ENCODE assay signal across 16 cellular contexts in the genomic region with DNA sequence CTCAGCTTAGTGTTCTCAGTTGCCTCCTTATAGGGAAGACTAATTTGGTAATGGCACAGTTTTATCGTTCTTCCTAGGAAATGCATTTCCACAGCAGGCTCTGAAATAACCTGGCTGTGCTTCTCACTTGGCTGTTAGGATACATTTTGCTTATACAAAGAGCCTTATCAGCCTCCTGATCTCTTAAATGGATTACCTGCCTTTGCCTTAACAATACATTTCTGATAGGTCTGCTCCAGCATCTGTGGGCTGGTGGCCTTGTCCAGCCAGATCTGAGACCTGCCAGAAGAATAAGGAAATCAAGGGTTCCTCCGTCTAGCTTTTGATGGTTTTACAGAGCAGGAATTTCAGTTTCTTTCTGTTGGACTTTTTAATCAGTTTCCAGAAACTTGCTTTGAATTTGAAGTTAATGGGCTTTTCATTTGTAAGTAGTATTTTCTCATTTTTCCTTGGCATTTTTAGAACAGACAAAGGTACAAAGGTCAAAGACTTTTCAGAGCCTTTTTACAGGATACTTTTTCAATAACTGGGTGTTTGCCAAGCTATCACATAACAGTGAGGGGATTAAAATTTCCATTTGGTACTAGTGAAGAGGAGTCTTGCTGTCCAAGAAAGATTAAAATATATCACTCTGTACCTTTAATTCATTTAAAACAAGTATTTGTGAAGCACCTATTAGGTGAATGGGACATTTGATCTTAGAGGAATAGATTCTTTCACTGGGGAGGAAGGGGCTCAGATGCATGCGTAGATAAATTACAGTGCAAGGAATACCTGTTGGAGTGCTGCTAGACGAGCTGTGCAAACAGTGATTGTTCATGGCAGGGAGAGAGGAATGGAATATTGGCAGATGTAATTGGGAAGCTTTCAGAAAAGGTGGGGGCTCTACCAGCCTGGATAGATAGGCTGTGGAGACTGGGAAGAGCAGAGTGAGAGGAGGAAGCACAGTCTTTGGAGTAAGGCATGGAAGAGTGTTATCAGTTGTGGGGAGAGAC.
DNase-seq lines count a peak whose midpoint lies in the region; ATAC-seq and TF ChIP-seq lines count a peak whose summit lies in the region.
"Had no signal": no experiment of that assay in that cellular context is flagged by ENCODE, and none has a peak within 500 bp of the region (broad histone marks: within the 10 kb centered on the region; RNA-seq: fewer than 3 reads in every experiment).

No MANE protein-coding gene starts in this region.

- H3K4me1 ChIP-seq in CD4-positive, CD25-positive, alpha-beta regulatory T cell (ENCODE audit: control insufficient read depth, insufficient read depth, low read length, poor library complexity, severe bottlenecking): peaks cover 38% of the 10 kb centered on the region
- H3K4me1 ChIP-seq in esophagus muscularis mucosa (peaks cover 77 to 88% (median 86%) of the 10 kb centered on the region in 4 donors), upper lobe of left lung (peaks cover 35 to 60% (median 56%) of the 10 kb centered on the region in 4 donors)

- TF ChIP-seq POLR2A in esophagus muscularis mucosa (IDR thresholded peaks at IDR 0.05; ENCODE audit: low read depth) (no peak), upper lobe of left lung (IDR thresholded peaks at IDR 0.05) (no peak)

- TF ChIP-seq EP300 in esophagus muscularis mucosa (IDR thresholded peaks at IDR 0.05): no peak
- no peak for TF ChIP-seq EP300 in upper lobe of left lung (IDR thresholded peaks at IDR 0.05)

- H3K27ac ChIP-seq in CD4-positive, CD25-positive, alpha-beta regulatory T cell (ENCODE audit: insufficient read depth, low read length, poor library complexity, severe bottlenecking): no peak overlapping the region
- H3K27ac ChIP-seq in esophagus muscularis mucosa (replicated peaks in 1 of 4) (peak overlapping the region; percentile 18 to 68 (median 54)), upper lobe of left lung (peak overlapping the region in 1 of 4 donors; percentile 3)
- H3K27ac ChIP-seq: epithelial cell of prostate had no signal

- no peak for TF ChIP-seq CTCF in esophagus muscularis mucosa (IDR thresholded peaks at IDR 0.05)
- no peak for TF ChIP-seq CTCF in upper lobe of left lung (IDR thresholded peaks at IDR 0.05)

- no peaks in the 10 kb centered on the region for H3K27me3 ChIP-seq in CD4-positive, CD25-positive, alpha-beta regulatory T cell (ENCODE audit: control insufficient read depth, insufficient read depth, low read length)
- H3K27me3 ChIP-seq in esophagus muscularis mucosa (no peaks in the 10 kb centered on the region), upper lobe of left lung (no peaks in the 10 kb centered on the region)
- H3K27me3 ChIP-seq: left lung had no signal

- H3K36me3 ChIP-seq in CD4-positive, CD25-positive, alpha-beta regulatory T cell (ENCODE audit: control insufficient read depth, insufficient read depth, low read length): no peaks in the 10 kb centered on the region
- H3K36me3 ChIP-seq in esophagus muscularis mucosa (no peaks in the 10 kb centered on the region), upper lobe of left lung (no peaks in the 10 kb centered on the region)
- H3K36me3 ChIP-seq: left lung had no signal

- H3K9me3 Mint-ChIP-seq in CD4-positive, CD25-positive, alpha-beta regulatory T cell: no peaks in the 10 kb centered on the region
- H3K9me3 Mint-ChIP-seq: activated naive CD4-positive, alpha-beta T cell treated with anti-CD3 and anti-CD28 coated beads, Interleukin-2, amount 50 U/mL, for 72 hours had no signal

- peak overlapping the region; percentile 17 to 76 (median 43) for H3K27ac Mint-ChIP-seq in CD4-positive, CD25-positive, alpha-beta regulatory T cell
- H3K27ac Mint-ChIP-seq: activated CD8-positive, alpha-beta memory T cell treated with anti-CD3 and anti-CD28 coated beads, Interleukin-2, amount 10 ng/mL, durations not matched to agents 7 days and 5 days; activated naive CD4-positive, alpha-beta T cell treated with anti-CD3 and anti-CD28 coated beads, Interleukin-2, amount 50 U/mL, for 72 hours had no signal

- no peaks in the 10 kb centered on the region for H3K27me3 Mint-ChIP-seq in CD4-positive, CD25-positive, alpha-beta regulatory T cell
- H3K27me3 Mint-ChIP-seq: activated CD8-positive, alpha-beta memory T cell treated with anti-CD3 and anti-CD28 coated beads, Interleukin-2, amount 10 ng/mL, durations not matched to agents 7 days and 5 days had no signal

- intact Hi-C loops in esophagus muscularis mucosa (cut with DNase I): no loop called here

- peaks cover 47 to 83% (median 75%) of the 10 kb centered on the region in 4 donors for H3K4me1 Mint-ChIP-seq in CD4-positive, CD25-positive, alpha-beta regulatory T cell

- 51% methylated on average over 4 of the region's 4 CpGs for WGBS in esophagus muscularis mucosa
- WGBS in upper lobe of left lung, 2 donors: 57 to 61% methylated on average over 4 of the region's 4 CpGs

- H3K36me3 Mint-ChIP-seq in CD4-positive, CD25-positive, alpha-beta regulatory T cell: peaks cover 3% of the 10 kb centered on the region
- H3K36me3 Mint-ChIP-seq: activated CD8-positive, alpha-beta memory T cell treated with anti-CD3 and anti-CD28 coated beads, Interleukin-2, amount 10 ng/mL, durations not matched to agents 7 days and 5 days; activated naive CD4-positive, alpha-beta T cell treated with anti-CD3 and anti-CD28 coated beads, Interleukin-2, amount 50 U/mL, for 72 hours had no signal

- H3K4me3 Mint-ChIP-seq in CD4-positive, CD25-positive, alpha-beta regulatory T cell: peak overlapping the region in 1 of 4 donors; percentile 39
- H3K4me3 Mint-ChIP-seq: activated CD8-positive, alpha-beta memory T cell treated with anti-CD3 and anti-CD28 coated beads, Interleukin-2, amount 10 ng/mL, durations not matched to agents 7 days and 5 days had no signal

- DNase-seq in CD4-positive, CD25-positive, alpha-beta regulatory T cell: no peak
- DNase-seq in DMS53 treated with DMSO at 0.1 percent for 48 hours (lab: John Stamatoyannopoulos, UW; ENCODE audit: unreplicated experiment): peak; percentile 17
- peak; percentile 93 to 94 for DNase-seq in NCI-H526 (lab: John Stamatoyannopoulos, UW)
- DNase-seq in esophagus muscularis mucosa (ENCODE audit: extremely low spot score): no peak
- DNase-seq in nucleus accumbens (lab: John Stamatoyannopoulos, UW): no peak
- DNase-seq in upper lobe of left lung: no peak
- DNase-seq: activated CD8-positive, alpha-beta memory T cell treated with anti-CD3 and anti-CD28 coated beads, Interleukin-2, amount 10 ng/mL, durations not matched to agents 7 days and 5 days; central memory CD4-positive, alpha-beta T cell; GDM1; GOT3; left lung; NCI-H2227 treated with DMSO at 0.1 percent for 48 hours had no signal

- H3K9me3 ChIP-seq in CD4-positive, CD25-positive, alpha-beta regulatory T cell (ENCODE audit: control insufficient read depth in 2 of 2, low read length in 2 of 2): no peaks in the 10 kb centered on the region
- H3K9me3 ChIP-seq in esophagus muscularis mucosa: no peaks in the 10 kb centered on the region
- H3K9me3 ChIP-seq in upper lobe of left lung: no peaks in the 10 kb centered on the region
- H3K9me3 ChIP-seq: left lung had no signal

- H3K4me3 ChIP-seq in CD4-positive, CD25-positive, alpha-beta regulatory T cell (ENCODE audit: low read depth, low read length): no peak overlapping the region
- no peak overlapping the region for H3K4me3 ChIP-seq in esophagus muscularis mucosa
- no peak overlapping the region for H3K4me3 ChIP-seq in upper lobe of left lung
- H3K4me3 ChIP-seq: left lung had no signal

- ATAC-seq in CD4-positive, CD25-positive, alpha-beta regulatory T cell (ENCODE audit: low read depth in 2 of 2): no peak
- no peak for ATAC-seq in GM18502 (IDR thresholded peaks at IDR 0.05; ENCODE audit: poor library complexity, unreplicated experiment)
- no peak for ATAC-seq in GM18867 (IDR thresholded peaks at IDR 0.05; ENCODE audit: unreplicated experiment)
- no peak for ATAC-seq in upper lobe of left lung (ENCODE audit: low FRiP score in 2 of 2)
- ATAC-seq: activated CD8-positive, alpha-beta memory T cell treated with anti-CD3 and anti-CD28 coated beads, Interleukin-2, amount 10 ng/mL, durations not matched to agents 7 days and 5 days; activated naive CD4-positive, alpha-beta T cell treated with anti-CD3 and anti-CD28 coated beads, Interleukin-2, amount 50 U/mL, for 72 hours; left lung had no signal

Comparison
In these comparisons a context has a peak if more than half of its experiments do, and no peak if none do; other contexts are left out.
1. DNase-seq: peak in DMS53 treated with DMSO at 0.1 percent for 48 hours (single experiment) and NCI-H526 (2 of 2); none in CD4-positive, CD25-positive, alpha-beta regulatory T cell (0 of 3), esophagus muscularis mucosa (single experiment), nucleus accumbens (0 of 56) and upper lobe of left lung (0 of 2).